ENCODE assay signal across 8 cellular contexts in the genomic region with DNA sequence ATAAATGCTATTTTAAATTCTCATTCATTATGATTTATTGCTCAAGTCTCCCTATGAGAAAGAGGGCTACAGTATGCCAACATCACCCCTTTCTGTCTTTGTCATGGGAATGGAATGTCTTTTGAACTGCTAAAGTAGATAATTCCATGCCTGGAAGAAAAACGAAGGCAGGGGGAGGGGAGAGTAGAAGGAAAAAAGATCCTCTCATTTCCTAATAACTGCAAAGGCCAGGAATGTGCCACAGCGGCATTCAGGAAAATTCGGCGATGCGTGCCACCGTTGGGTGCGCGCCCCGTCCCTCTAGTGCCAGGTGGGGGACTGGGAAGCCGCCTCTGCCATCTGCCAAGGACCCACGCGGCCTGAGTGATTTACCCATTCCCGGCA. TPM values are rescaled to one million over a fixed set of nuclear protein-coding genes. Genes with fewer than 3 reads are reported as not detected.
DNase-seq lines count a peak whose midpoint lies in the region; ATAC-seq and TF ChIP-seq lines count a peak whose summit lies in the region.

No MANE protein-coding gene starts in this region.

- peak overlapping the region; percentile 89 for H3K4ac ChIP-seq in trophoblast cell (ENCODE audit: low read depth, low read length)

- H3K18ac ChIP-seq in trophoblast cell (ENCODE audit: low read length), result peak overlapping the region; percentile 83

- H3K14ac ChIP-seq in trophoblast cell (ENCODE audit: low read length), result peak overlapping the region; percentile 78

- H3K23ac ChIP-seq in trophoblast cell (ENCODE audit: low read length), result no peak overlapping the region

- H2BK5ac ChIP-seq in trophoblast cell (ENCODE audit: low read depth, low read length, poor library complexity), result peak overlapping the region; percentile 82

- H2BK120ac ChIP-seq in trophoblast cell (ENCODE audit: insufficient read depth, low read length, poor library complexity), result peak overlapping the region; percentile 98

- H4K12ac ChIP-seq in trophoblast cell (ENCODE audit: low read depth, low read length), result peak overlapping the region; percentile 86

- peaks cover 6% of the 10 kb centered on the region for H3K79me2 ChIP-seq in trophoblast cell (ENCODE audit: control insufficient read depth, insufficient read depth, low read length, poor library complexity)

- peaks cover 18% of the 10 kb centered on the region for H3K79me1 ChIP-seq in trophoblast cell (ENCODE audit: low read length)

- ATAC-seq in left cardiac atrium, result peak; percentile 55 to 79
- ATAC-seq in GM21360 (IDR thresholded peaks at IDR 0.05; ENCODE audit: unreplicated experiment), result no peak
- no peak for ATAC-seq in HG03095 (IDR thresholded peaks at IDR 0.05; ENCODE audit: unreplicated experiment)

- no peak overlapping the region for H2AFZ ChIP-seq in trophoblast cell (ENCODE audit: insufficient read depth, low read length, poor library complexity)

- no peak for TF ChIP-seq POLR2A in uterus (IDR thresholded peaks at IDR 0.05)

- H3K4me1 ChIP-seq in trophoblast cell (ENCODE audit: control insufficient read depth in 1 of 2, insufficient read depth in 2 of 2, low read length in 2 of 2) (peaks cover 11 to 20% of the 10 kb centered on the region in 2 experiments), uterus (no peaks in the 10 kb centered on the region)

- no peaks in the 10 kb centered on the region for H3K27me3 ChIP-seq in trophoblast cell (ENCODE audit: insufficient read depth, low read length)
- H3K27me3 ChIP-seq in uterus, result no peaks in the 10 kb centered on the region

- no CpG with 5 or more reads among the region's 13 CpGs for WGBS in trophoblast cell (ENCODE audit: extremely low coverage, insufficient coverage, insufficient read length)

- intact Hi-C loops in left cardiac atrium (cut with DNase I), result no loop called here
- intact Hi-C loops in uterus (cut with DNase I; ENCODE audit: low total_unique reads), result no loop called here

- H2AK5ac ChIP-seq in trophoblast cell (ENCODE audit: low read length), result no peak overlapping the region

- H3K4me2 ChIP-seq in trophoblast cell (ENCODE audit: low read length), result peak overlapping the region; percentile 88

- H3K9me3 ChIP-seq in trophoblast cell (ENCODE audit: insufficient read depth, low read depth, low read length) (no peaks in the 10 kb centered on the region), uterus (no peaks in the 10 kb centered on the region)

- H3K9ac ChIP-seq in trophoblast cell (ENCODE audit: low read length), result no peak overlapping the region

- H3K4me3 ChIP-seq in trophoblast cell (ENCODE audit: low read depth, low read length) (no peak overlapping the region), uterus (peak overlapping the region in 1 of 2 donors; percentile 16)

- H3K27ac ChIP-seq in trophoblast cell (ENCODE audit: low read depth, low read length), result peak overlapping the region; percentile 97
- peak overlapping the region in 1 of 2 donors; percentile 32 for H3K27ac ChIP-seq in uterus

- DNase-seq in ELR (ENCODE audit: low read depth) (peak; percentile 69), T1000 (lab: John Stamatoyannopoulos, UW) (peak; percentile 50), left cardiac atrium (peak; percentile 37), trophoblast cell (peak; percentile 42 to 72), uterus (no peak), 8988T (no peak)

- peak overlapping the region; percentile 95 for H4K91ac ChIP-seq in trophoblast cell (ENCODE audit: low read depth, low read length)

- peak overlapping the region; percentile 92 for H4K8ac ChIP-seq in trophoblast cell (ENCODE audit: low read depth, low read length)

- H3K36me3 ChIP-seq in trophoblast cell (ENCODE audit: control insufficient read depth in 1 of 2, insufficient read depth in 2 of 2, low read length in 2 of 2) (no peaks in the 10 kb centered on the region), uterus (no peaks in the 10 kb centered on the region)

- TF ChIP-seq CTCF in uterus (IDR thresholded peaks at IDR 0.05), result no peak

- H2BK12ac ChIP-seq in trophoblast cell (ENCODE audit: low read length), result peak overlapping the region; percentile 97

RNA-seq across cellular contexts. Expression of a gene that starts 54.7 kb away (rescaled TPM):
- total RNA-seq in left cardiac atrium (not detected), uterus (under 1 TPM in 1 of 4 donors, not detected in 3; 0.15 TPM)
- 0.01 TPM in 2 replicates for polyA plus RNA-seq in trophoblast cell (2013)

Comparison
In these comparisons a context has a peak if more than half of its experiments do, and no peak if none do; other contexts are left out.
1. DNase-seq: peak in ELR (single experiment), T1000 (single experiment), left cardiac atrium (single experiment) and trophoblast cell (2 of 2); none in uterus (0 of 2) and 8988T (single experiment).
2. ATAC-seq: peak in left cardiac atrium (2 of 2); none in GM21360 (single experiment) and HG03095 (single experiment).